In genomic region chr1:206489980-206490534, GRCh38 we compare ENCODE assay signal across 9 cellular contexts. TPM values are rescaled to one million over a fixed set of nuclear protein-coding genes. Genes with fewer than 3 reads are reported as not detected.
DNase-seq lines count a peak whose midpoint lies in the region; ATAC-seq and TF ChIP-seq lines count a peak whose summit lies in the region.
"Had no signal": no experiment of that assay in that cellular context is flagged by ENCODE, and none has a peak within 500 bp of the region (broad histone marks: within the 10 kb centered on the region; RNA-seq: fewer than 3 reads in every experiment).

No MANE protein-coding gene starts in this region.

- H4K91ac ChIP-seq in H9 (ENCODE audit: insufficient read length, low read depth, low read length) = no peak overlapping the region

- H2BK12ac ChIP-seq in H9 (ENCODE audit: insufficient read length, low read depth, low read length) = no peak overlapping the region

- no peak overlapping the region for H3K9ac ChIP-seq in H9 (ENCODE audit: extremely low read depth, insufficient read length, low read length)

- no peaks in the 10 kb centered on the region for H3K27me3 Mint-ChIP-seq in H9 (ENCODE audit: low read depth)
- H3K27me3 Mint-ChIP-seq in activated CD4-positive, alpha-beta T cell treated with anti-CD3 and anti-CD28 coated beads, Interleukin-2, amount 10 ng/mL, durations not matched to agents 7 days and 5 days = no peaks in the 10 kb centered on the region

- no peak overlapping the region for H3K4ac ChIP-seq in H9 (ENCODE audit: low read depth, low read length)

- WGBS in H9 (ENCODE audit: extremely low coverage, insufficient read length, low lambda C conversion rate) = no CpG with 5 or more reads among the region's 14 CpGs
- WGBS in lower leg skin, 2 donors = 32 to 46% methylated on average over 12 to 13 of the region's 14 CpGs

- H4K5ac ChIP-seq in H9 (ENCODE audit: insufficient read length, low read depth, low read length) = no peak overlapping the region

- no peak overlapping the region for H3K27ac ChIP-seq in H9 (ENCODE audit: insufficient read length, low read depth, low read length)
- H3K27ac ChIP-seq: SK-N-MC had no signal

- H3K4me2 ChIP-seq in H9 (ENCODE audit: insufficient read depth, insufficient read length, low read length) = no peak overlapping the region

- no peak overlapping the region for H4K8ac ChIP-seq in H9 (replicated peaks; ENCODE audit: insufficient read length, low read depth, low read length)

- no peak overlapping the region for H3K18ac ChIP-seq in H9 (ENCODE audit: insufficient read length, low read depth, low read length)

- ATAC-seq in HG02763 (IDR thresholded peaks at IDR 0.05; ENCODE audit: unreplicated experiment) = no peak

- no peak overlapping the region for H2BK15ac ChIP-seq in H9 (ENCODE audit: low read depth, low read length)

- no peak overlapping the region for H3K23ac ChIP-seq in H9 (ENCODE audit: insufficient read length, low read depth, low read length)

- no peaks in the 10 kb centered on the region for H3K79me2 ChIP-seq in H9 (ENCODE audit: insufficient read depth, low read length)

- no peak overlapping the region for H3T11ph ChIP-seq in H9 (ENCODE audit: low read length)

- no peaks in the 10 kb centered on the region for H4K20me1 ChIP-seq in H9 (ENCODE audit: control insufficient read depth, insufficient read depth, insufficient read length)

- POLR2A ChIA-PET in activated CD4-positive, alpha-beta T cell treated with anti-CD3 and anti-CD28 coated beads, Interleukin-2, amount 10 ng/mL, durations not matched to agents 7 days and 5 days (lab: Charles Lee) = no interaction called here

- intact Hi-C loops in lower leg skin (cut with DNase I; ENCODE audit: low total_unique reads) = loop anchor here (5.0 to 10.0 kb wide), 3 partner anchors 92 to 425 kb away; no protein-coding TSS in a partner anchor

- H3K23me2 ChIP-seq in H9 (ENCODE audit: insufficient read length, low read depth, low read length, poor library complexity, severe bottlenecking) = no peaks in the 10 kb centered on the region

- H3K27me3 ChIP-seq in H9 (ENCODE audit: insufficient read depth, low read length) = no peaks in the 10 kb centered on the region

- H2BK20ac ChIP-seq in H9 (ENCODE audit: low read depth, low read length, poor library complexity, severe bottlenecking) = no peak overlapping the region

- no peak overlapping the region for H2BK120ac ChIP-seq in H9 (ENCODE audit: low read depth, low read length, poor library complexity, severe bottlenecking)

- H3K9me3 Mint-ChIP-seq in H9 = no peaks in the 10 kb centered on the region
- H3K9me3 Mint-ChIP-seq in activated CD4-positive, alpha-beta T cell treated with anti-CD3 and anti-CD28 coated beads, Interleukin-2, amount 10 ng/mL, durations not matched to agents 7 days and 5 days = no peaks in the 10 kb centered on the region

- H3K27ac Mint-ChIP-seq in H9 = no peak overlapping the region
- no peak overlapping the region for H3K27ac Mint-ChIP-seq in activated CD4-positive, alpha-beta T cell treated with anti-CD3 and anti-CD28 coated beads, Interleukin-2, amount 10 ng/mL, durations not matched to agents 7 days and 5 days

- peaks cover 0 to 4% of the 10 kb centered on the region in 2 experiments; a peak in 2 of 4 replicates for H3K4me1 Mint-ChIP-seq in H9
- peaks cover 16% of the 10 kb centered on the region for H3K4me1 Mint-ChIP-seq in activated CD4-positive, alpha-beta T cell treated with anti-CD3 and anti-CD28 coated beads, Interleukin-2, amount 10 ng/mL, durations not matched to agents 7 days and 5 days

- H3K4me3 ChIP-seq in choroid plexus epithelial cell (ENCODE audit: low read depth, low read length) = no peak overlapping the region
- no peak overlapping the region for H3K4me3 ChIP-seq in lower leg skin (ENCODE audit: low read depth, poor library complexity, severe bottlenecking)
- H3K4me3 ChIP-seq: SK-N-MC had no signal

- H2AFZ ChIP-seq in H9 (ENCODE audit: low read length) = no peak overlapping the region

- no peaks in the 10 kb centered on the region for H3K4me1 ChIP-seq in H9 (ENCODE audit: insufficient read depth, low read length)

- TF ChIP-seq CTCF in H9 (conservative IDR thresholded peaks at IDR 0.05) = peak; percentile 97
- TF ChIP-seq CTCF in choroid plexus epithelial cell (conservative IDR thresholded peaks at IDR 0.05; ENCODE audit: low read depth, low read length) = peak; percentile 99
- peak in 1 of 3 donors; percentile 90 for TF ChIP-seq CTCF in lower leg skin (IDR thresholded peaks at IDR 0.05)

- DNase-seq in COLO668 (lab: John Stamatoyannopoulos, UW; ENCODE audit: unreplicated experiment) (peak; percentile 73), H9 (peak; percentile 84), NCI-H2227 (lab: John Stamatoyannopoulos, UW; ENCODE audit: unreplicated experiment) (peak; percentile 85), choroid plexus epithelial cell (ENCODE audit: low read depth) (peak; percentile 86), lower leg skin (ENCODE audit: low spot score in 2 of 2) (peak; percentile 62 to 95)
- peak; percentile 74 for DNase-seq in activated CD4-positive, alpha-beta T cell treated with anti-CD3 and anti-CD28 coated beads, Interleukin-2, amount 10 ng/mL, durations not matched to agents 7 days and 5 days
- peak; percentile 49 for DNase-seq in stimulated activated CD8-positive, alpha-beta memory T cell treated with anti-CD3 and anti-CD28 coated beads, Interleukin-15, amount 100 ng/mL, for 1 hour (ENCODE audit: low read depth)

- H2AK5ac ChIP-seq in H9 (ENCODE audit: insufficient read length, low read length) = no peak overlapping the region

- H3K14ac ChIP-seq in H9 (ENCODE audit: insufficient read depth, low read length) = no peak overlapping the region

- H2BK5ac ChIP-seq in H9 (ENCODE audit: insufficient read length, low read length) = no peak overlapping the region

- H3K9me3 ChIP-seq in H9 (ENCODE audit: control insufficient read depth, low read depth, low read length) = no peaks in the 10 kb centered on the region

- TF ChIP-seq POLR2A in lower leg skin (IDR thresholded peaks at IDR 0.05) = no peak

- H3K79me1 ChIP-seq in H9 (ENCODE audit: insufficient read depth, low read depth, low read length, poor library complexity, severe bottlenecking) = no peaks in the 10 kb centered on the region

- H3K36me3 Mint-ChIP-seq in H9 (ENCODE audit: insufficient read depth in 1 of 3, low read depth in 3 of 3) = peaks cover 0 to 2% (median 0%) of the 10 kb centered on the region in 3 experiments; a peak in 1 of 7 replicates
- H3K36me3 Mint-ChIP-seq in activated CD4-positive, alpha-beta T cell treated with anti-CD3 and anti-CD28 coated beads, Interleukin-2, amount 10 ng/mL, durations not matched to agents 7 days and 5 days (ENCODE audit: low read depth) = peaks cover 56% of the 10 kb centered on the region

- CTCF ChIA-PET in activated CD4-positive, alpha-beta T cell treated with anti-CD3 and anti-CD28 coated beads, Interleukin-2, amount 10 ng/mL, durations not matched to agents 7 days and 5 days (lab: Charles Lee) = interaction anchor here (0.6 to 2.6 kb wide), 26 partner anchors 9 to 182 kb away, joined by 3 to 19 read pairs (median 4); partner anchors contain the start of gene EIF2D

- H3K56ac ChIP-seq in H9 (ENCODE audit: insufficient read length, low read depth, low read length) = no peak overlapping the region

- H3K4me3 Mint-ChIP-seq in H9 = no peak overlapping the region
- no peak overlapping the region for H3K4me3 Mint-ChIP-seq in activated CD4-positive, alpha-beta T cell treated with anti-CD3 and anti-CD28 coated beads, Interleukin-2, amount 10 ng/mL, durations not matched to agents 7 days and 5 days

RNA-seq across cellular contexts. Expression of gene RASSF5, which starts 17.3 kb away (rescaled TPM):
- 0.50 and 0.81 TPM in 2 replicates for total RNA-seq in H9 (2021)
- total RNA-seq in activated CD4-positive, alpha-beta T cell treated with anti-CD3 and anti-CD28 coated beads, Interleukin-2, amount 10 ng/mL, durations not matched to agents 7 days and 5 days = 100 to 1,000 TPM; 185 to 201 TPM
- total RNA-seq in lower leg skin = 100 to 1,000 TPM in 1 of 4 donors, 10 to 100 TPM in 3; 81.3 to 102 (median 86.1) TPM

RNA-seq across cellular contexts. Expression of gene IKBKE, which starts 19.8 kb away (rescaled TPM):
- total RNA-seq in H9 (2021) = 5.7 and 6.6 TPM in 2 replicates
- 10 to 100 TPM; 72.6 to 85.1 TPM for total RNA-seq in activated CD4-positive, alpha-beta T cell treated with anti-CD3 and anti-CD28 coated beads, Interleukin-2, amount 10 ng/mL, durations not matched to agents 7 days and 5 days
- total RNA-seq in lower leg skin = 10 to 100 TPM in 3 of 4 donors, 1 to 10 TPM in 1; 6.1 to 21.4 (median 12.2) TPM

Comparison
In these comparisons a context has a peak if more than half of its experiments do, and no peak if none do; other contexts are left out.
1. RNA of gene RASSF5, which starts 17.3 kb away (total RNA-seq): 185 to 201 TPM in activated CD4-positive, alpha-beta T cell treated with anti-CD3 and anti-CD28 coated beads, Interleukin-2, amount 10 ng/mL, durations not matched to agents 7 days and 5 days and 81.3 to 102 TPM in lower leg skin; 0.50 to 0.81 TPM in H9; every median in the first group is over 10 times any median in the second.
2. Peak in every context shown above with its lines, with median percentiles within 50 percentile points of each other: DNase-seq.